ENCODE assay signal across 8 cellular contexts in genomic region chrX:107628662-107629532, GRCh38. TPM values are rescaled to one million over a fixed set of nuclear protein-coding genes. Genes with fewer than 3 reads are reported as not detected.
A peak's percentile ranks its signal among the peaks of the same experiment; 100 is the strongest.
DNase-seq lines count a peak whose midpoint lies in the region; ATAC-seq and TF ChIP-seq lines count a peak whose summit lies in the region.

No MANE protein-coding gene starts in this region.

- WGBS in adrenal gland, 4 donors, result 0 to 34% (median 18%) methylated on average over 13 to 28 of the region's 28 CpGs

- H3K4me3 ChIP-seq in HUES6 (ENCODE audit: low read depth, low read length), result peak overlapping the region; percentile 89
- peak overlapping the region in 3 of 4 donors; percentile 61 to 78 (median 63) for H3K4me3 ChIP-seq in adrenal gland

- H3K27ac ChIP-seq in HUES6 (ENCODE audit: low read depth, low read length) (peak overlapping the region; percentile 81; the same call in 1 of the 2 replicates), adrenal gland (peak overlapping the region in 4 of 5 donors; percentile 74 to 90 (median 83))

- H3K27me3 ChIP-seq in HUES6 (ENCODE audit: control insufficient read depth, insufficient read depth, low read length), result no peaks in the 10 kb centered on the region; the same call in 1 of the 2 replicates
- no peaks in the 10 kb centered on the region for H3K27me3 ChIP-seq in adrenal gland

- no peak for TF ChIP-seq POLR2A in adrenal gland (IDR thresholded peaks at IDR 0.05)

- TF ChIP-seq CTCF in adrenal gland (IDR thresholded peaks at IDR 0.05), result no peak

- peak; percentile 31 for ATAC-seq in GM21367 (IDR thresholded peaks at IDR 0.05; ENCODE audit: unreplicated experiment)
- peak; percentile 81 for ATAC-seq in sciatic nerve

- intact Hi-C loops in adrenal gland (cut with DNase I), result no loop called here
- intact Hi-C loops in sciatic nerve (cut with DNase I), result no loop called here

- H3K9me3 ChIP-seq in HUES6 (ENCODE audit: control insufficient read depth, insufficient read depth, low read depth, low read length) (no peaks in the 10 kb centered on the region; the same call in 1 of the 2 replicates), adrenal gland (replicated peaks in 1 of 3) (no peaks in the 10 kb centered on the region)

- peak overlapping the region; percentile 94 for H3K9ac ChIP-seq in HUES6 (ENCODE audit: low read length)

- DNase-seq in DMS79 (lab: John Stamatoyannopoulos, UW), result peak; percentile 3
- DNase-seq in SK-MEL-5 (ENCODE audit: low read depth, low spot score), result peak; percentile 23
- DNase-seq in adrenal gland, result peak; percentile 18 to 57 (median 33)
- DNase-seq in hippocampal formation (lab: John Stamatoyannopoulos, UW), result peak; percentile 27 to 41
- DNase-seq in sciatic nerve (ENCODE audit: low spot score), result no peak
- no peak for DNase-seq in cortex of kidney (lab: John Stamatoyannopoulos, UW)

- H3K36me3 ChIP-seq in HUES6 (ENCODE audit: control insufficient read depth, insufficient read depth, low read length) (peaks cover 9% of the 10 kb centered on the region; the same call in 1 of the 2 replicates), adrenal gland (replicated peaks in 1 of 2) (no peaks in the 10 kb centered on the region)

- in situ Hi-C loops in SK-MEL-5 (cut with HindIII; ENCODE audit: low pct_unique_long_range_greater_than_20kb, low sequenced_read_pairs), result no loop called here

- H3K4me1 ChIP-seq in HUES6 (ENCODE audit: control insufficient read depth, insufficient read depth, low read length) (peaks cover 13% of the 10 kb centered on the region), adrenal gland (replicated peaks in 1 of 2) (peaks cover 0 to 6% of the 10 kb centered on the region in 2 donors)

RNA-seq across cellular contexts. Expression of gene PRPS1, which starts 0.6 kb away (rescaled TPM):
- 39.8 and 39.9 TPM in 2 replicates for total RNA-seq in SK-MEL-5 (2014; rRNA removed; shearing (Covaris generic))
- 49.5 and 49.6 TPM in 2 replicates for polyA plus RNA-seq in SK-MEL-5 (2015; cell fraction: cytosol; rRNA removed)
- polyA plus RNA-seq in SK-MEL-5 (2015; cell fraction: nucleus; rRNA removed), result 22.3 and 22.8 TPM in 2 replicates
- 10 to 100 TPM in 7 of 8 donors, 1 to 10 TPM in 1; 9.9 to 55.1 (median 39.0) TPM for total RNA-seq in adrenal gland
- polyA plus RNA-seq in adrenal gland, result 10 to 100 TPM in 1 of 3 donors, 1 to 10 TPM in 2; 8.9 to 78.3 (median 9.4) TPM
- 32.1 TPM for total RNA-seq in sciatic nerve

Comparison
In these comparisons a context has a peak if more than half of its experiments do, and no peak if none do; other contexts are left out.
1. DNase-seq: peak in DMS79 (single experiment), SK-MEL-5 (single experiment), adrenal gland (7 of 7) and hippocampal formation (2 of 2); none in sciatic nerve (single experiment) and cortex of kidney (single experiment).